In the genomic region with DNA sequence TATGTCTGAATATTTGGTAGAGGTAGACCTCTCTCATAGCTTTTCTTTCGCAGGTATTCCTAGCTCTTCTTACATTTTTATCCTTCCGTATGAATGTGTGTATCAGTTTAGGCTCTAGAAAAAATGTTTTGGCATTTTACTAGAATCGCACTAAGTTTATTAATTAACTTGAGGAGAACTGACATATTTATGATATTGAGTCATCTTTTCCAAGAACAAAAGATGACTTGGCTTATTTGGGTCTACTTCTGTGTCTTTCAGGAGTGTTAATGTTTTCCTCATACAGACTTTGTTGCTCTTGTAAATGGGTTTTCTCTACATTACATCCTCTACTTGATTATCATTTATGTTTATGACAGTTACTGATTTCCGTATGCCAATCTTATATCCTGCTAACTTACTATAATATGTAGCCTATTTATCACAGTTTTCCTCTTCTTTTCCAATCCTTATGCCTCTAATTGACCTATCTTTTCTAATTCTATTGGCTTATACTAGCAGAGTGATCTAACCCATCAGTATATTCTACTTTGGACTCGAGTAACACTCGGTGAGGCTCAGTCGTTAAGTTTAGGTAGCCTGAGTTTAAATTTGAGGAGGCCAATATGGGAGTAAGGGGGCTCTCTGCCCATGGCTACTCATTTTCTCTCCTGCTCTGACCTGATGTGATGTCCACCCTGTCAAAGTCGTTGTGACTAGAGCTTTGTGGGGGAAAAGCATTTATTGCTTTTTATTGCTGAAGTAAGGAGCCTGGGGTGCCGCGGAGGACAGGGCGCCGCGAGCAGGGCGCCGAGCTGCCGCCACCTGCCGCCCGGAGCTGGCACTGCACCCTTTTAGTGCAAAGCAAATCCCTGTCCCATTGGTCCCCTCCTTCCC, we compare ENCODE assay signal across 1 cellular context.
TF ChIP-seq lines count a peak whose summit lies in the region.

No MANE protein-coding gene starts in this region.

TF ChIP-seq in K562, 482 proteins besides CTCF, POLR2A, EP300 and RAD21 (continued from another document and continues in another):
- TF ChIP-seq PHB (CRISPR knock-in tag; IDR thresholded peaks at IDR 0.05) (0 out of 2 replicates have a peak, but pooled peaks have one; percentile 16), THRAP3 (IDR thresholded peaks at IDR 0.05; ENCODE audit: borderline replicate concordance) (no peak), FOS (IDR thresholded peaks at IDR 0.05; ENCODE audit: extremely low read depth, insufficient read length) (no peak), FOXM1 (IDR thresholded peaks at IDR 0.05; ENCODE audit: low read depth) (no peak), FOXM1 (CRISPR knock-in tag; IDR thresholded peaks at IDR 0.05; ENCODE audit: low read depth) (no peak), BCL6 (CRISPR knock-in tag; IDR thresholded peaks at IDR 0.05) (no peak), HIVEP1 (CRISPR knock-in tag; IDR thresholded peaks at IDR 0.05) (no peak), MAZ (CRISPR knock-in tag; conservative IDR thresholded peaks at IDR 0.05 in 1 of 2, IDR thresholded peaks at IDR 0.05 in 1 of 2) (peak in 1 of 2 experiments; percentile 40; a peak in 1 of 4 replicates), ERF (CRISPR knock-in tag; IDR thresholded peaks at IDR 0.05) (peak; percentile 33; the same call in 1 of the 2 replicates), BACH1 (tag; IDR thresholded peaks at IDR 0.05) (0 out of 2 replicates have a peak, but pooled peaks have one; percentile 66), FOXA1 (IDR thresholded peaks at IDR 0.05; ENCODE audit: borderline replicate concordance) (no peak), TSC22D4 (tag; IDR thresholded peaks at IDR 0.05) (no peak), POLR2AphosphoS2 (IDR thresholded peaks at IDR 0.05; ENCODE audit: low read length) (peak; percentile 94; the same call in 1 of the 2 replicates), BRCA1 (IDR thresholded peaks at IDR 0.05) (no peak), BRCA1 (CRISPR knock-in tag; IDR thresholded peaks at IDR 0.05) (no peak), JUND (IDR thresholded peaks at IDR 0.05; ENCODE audit: borderline replicate concordance, low read depth, low read length) (peak; percentile 86), JUND (tag; IDR thresholded peaks at IDR 0.05; ENCODE audit: borderline replicate concordance, low read depth, low read length) (peak; percentile 95; the same call in 2 of the 3 replicates), RBBP5 (IDR thresholded peaks at IDR 0.05; ENCODE audit: borderline replicate concordance, insufficient read depth, low read length, poor library complexity, severe bottlenecking) (no peak), ZKSCAN1 (IDR thresholded peaks at IDR 0.05; ENCODE audit: low read depth, low read length) (no peak), TAF9B (IDR thresholded peaks at IDR 0.05; ENCODE audit: partially characterized antibody) (no peak), CXXC5 (CRISPR knock-in tag; IDR thresholded peaks at IDR 0.05) (0 out of 2 replicates have a peak, but pooled peaks have one; percentile 26), ATF1 (CRISPR knock-in tag; IDR thresholded peaks at IDR 0.05) (no peak), ATF1 (tag; IDR thresholded peaks at IDR 0.05) (0 out of 2 replicates have a peak, but pooled peaks have one; percentile 26), ZNF354B (CRISPR knock-in tag; IDR thresholded peaks at IDR 0.05) (no peak), GATAD2B (IDR thresholded peaks at IDR 0.05; ENCODE audit: borderline replicate concordance) (peak; percentile 69; the same call in 1 of the 2 replicates)
- TF ChIP-seq, protein P1, sequence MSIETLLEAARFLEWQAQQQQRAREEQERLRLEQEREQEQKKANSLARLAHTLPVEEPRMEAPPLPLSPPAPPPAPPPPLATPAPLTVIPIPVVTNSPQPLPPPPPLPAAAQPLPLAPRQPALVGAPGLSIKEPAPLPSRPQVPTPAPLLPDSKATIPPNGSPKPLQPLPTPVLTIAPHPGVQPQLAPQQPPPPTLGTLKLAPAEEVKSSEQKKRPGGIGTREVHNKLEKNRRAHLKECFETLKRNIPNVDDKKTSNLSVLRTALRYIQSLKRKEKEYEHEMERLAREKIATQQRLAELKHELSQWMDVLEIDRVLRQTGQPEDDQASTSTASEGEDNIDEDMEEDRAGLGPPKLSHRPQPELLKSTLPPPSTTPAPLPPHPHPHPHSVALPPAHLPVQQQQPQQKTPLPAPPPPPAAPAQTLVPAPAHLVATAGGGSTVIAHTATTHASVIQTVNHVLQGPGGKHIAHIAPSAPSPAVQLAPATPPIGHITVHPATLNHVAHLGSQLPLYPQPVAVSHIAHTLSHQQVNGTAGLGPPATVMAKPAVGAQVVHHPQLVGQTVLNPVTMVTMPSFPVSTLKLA (conservative IDR thresholded peaks at IDR 0.05), result no peak; a peak in 1 of 4 replicates
- TF ChIP-seq, protein P2, sequence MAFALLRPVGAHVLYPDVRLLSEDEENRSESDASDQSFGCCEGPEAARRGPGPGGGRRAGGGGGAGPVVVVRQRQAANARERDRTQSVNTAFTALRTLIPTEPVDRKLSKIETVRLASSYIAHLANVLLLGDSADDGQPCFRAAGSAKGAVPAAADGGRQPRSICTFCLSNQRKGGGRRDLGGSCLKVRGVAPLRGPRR (CRISPR knock-in tag; IDR thresholded peaks at IDR 0.05), result no peak
- TF ChIP-seq, protein P3, sequence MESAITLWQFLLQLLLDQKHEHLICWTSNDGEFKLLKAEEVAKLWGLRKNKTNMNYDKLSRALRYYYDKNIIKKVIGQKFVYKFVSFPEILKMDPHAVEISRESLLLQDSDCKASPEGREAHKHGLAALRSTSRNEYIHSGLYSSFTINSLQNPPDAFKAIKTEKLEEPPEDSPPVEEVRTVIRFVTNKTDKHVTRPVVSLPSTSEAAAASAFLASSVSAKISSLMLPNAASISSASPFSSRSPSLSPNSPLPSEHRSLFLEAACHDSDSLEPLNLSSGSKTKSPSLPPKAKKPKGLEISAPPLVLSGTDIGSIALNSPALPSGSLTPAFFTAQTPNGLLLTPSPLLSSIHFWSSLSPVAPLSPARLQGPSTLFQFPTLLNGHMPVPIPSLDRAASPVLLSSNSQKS (CRISPR knock-in tag; IDR thresholded peaks at IDR 0.05), result no peak
- TF ChIP-seq, protein P4, sequence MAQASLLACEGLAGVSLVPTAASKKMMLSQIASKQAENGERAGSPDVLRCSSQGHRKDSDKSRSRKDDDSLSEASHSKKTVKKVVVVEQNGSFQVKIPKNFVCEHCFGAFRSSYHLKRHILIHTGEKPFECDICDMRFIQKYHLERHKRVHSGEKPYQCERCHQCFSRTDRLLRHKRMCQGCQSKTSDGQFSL (CRISPR knock-in tag; IDR thresholded peaks at IDR 0.05), result no peak
- TF ChIP-seq, protein P4 (tag; IDR thresholded peaks at IDR 0.05), result no peak
- TF ChIP-seq, protein P5, sequence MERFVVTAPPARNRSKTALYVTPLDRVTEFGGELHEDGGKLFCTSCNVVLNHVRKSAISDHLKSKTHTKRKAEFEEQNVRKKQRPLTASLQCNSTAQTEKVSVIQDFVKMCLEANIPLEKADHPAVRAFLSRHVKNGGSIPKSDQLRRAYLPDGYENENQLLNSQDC (CRISPR knock-in tag; IDR thresholded peaks at IDR 0.05), result no peak
- TF ChIP-seq, protein P6, sequence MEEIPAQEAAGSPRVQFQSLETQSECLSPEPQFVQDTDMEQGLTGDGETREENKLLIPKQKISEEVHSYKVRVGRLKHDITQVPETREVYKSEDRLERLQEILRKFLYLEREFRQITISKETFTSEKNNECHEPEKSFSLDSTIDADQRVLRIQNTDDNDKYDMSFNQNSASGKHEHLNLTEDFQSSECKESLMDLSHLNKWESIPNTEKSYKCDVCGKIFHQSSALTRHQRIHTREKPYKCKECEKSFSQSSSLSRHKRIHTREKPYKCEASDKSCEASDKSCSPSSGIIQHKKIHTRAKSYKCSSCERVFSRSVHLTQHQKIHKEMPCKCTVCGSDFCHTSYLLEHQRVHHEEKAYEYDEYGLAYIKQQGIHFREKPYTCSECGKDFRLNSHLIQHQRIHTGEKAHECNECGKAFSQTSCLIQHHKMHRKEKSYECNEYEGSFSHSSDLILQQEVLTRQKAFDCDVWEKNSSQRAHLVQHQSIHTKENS (CRISPR knock-in tag; IDR thresholded peaks at IDR 0.05), result no peak
- TF ChIP-seq, protein P7, sequence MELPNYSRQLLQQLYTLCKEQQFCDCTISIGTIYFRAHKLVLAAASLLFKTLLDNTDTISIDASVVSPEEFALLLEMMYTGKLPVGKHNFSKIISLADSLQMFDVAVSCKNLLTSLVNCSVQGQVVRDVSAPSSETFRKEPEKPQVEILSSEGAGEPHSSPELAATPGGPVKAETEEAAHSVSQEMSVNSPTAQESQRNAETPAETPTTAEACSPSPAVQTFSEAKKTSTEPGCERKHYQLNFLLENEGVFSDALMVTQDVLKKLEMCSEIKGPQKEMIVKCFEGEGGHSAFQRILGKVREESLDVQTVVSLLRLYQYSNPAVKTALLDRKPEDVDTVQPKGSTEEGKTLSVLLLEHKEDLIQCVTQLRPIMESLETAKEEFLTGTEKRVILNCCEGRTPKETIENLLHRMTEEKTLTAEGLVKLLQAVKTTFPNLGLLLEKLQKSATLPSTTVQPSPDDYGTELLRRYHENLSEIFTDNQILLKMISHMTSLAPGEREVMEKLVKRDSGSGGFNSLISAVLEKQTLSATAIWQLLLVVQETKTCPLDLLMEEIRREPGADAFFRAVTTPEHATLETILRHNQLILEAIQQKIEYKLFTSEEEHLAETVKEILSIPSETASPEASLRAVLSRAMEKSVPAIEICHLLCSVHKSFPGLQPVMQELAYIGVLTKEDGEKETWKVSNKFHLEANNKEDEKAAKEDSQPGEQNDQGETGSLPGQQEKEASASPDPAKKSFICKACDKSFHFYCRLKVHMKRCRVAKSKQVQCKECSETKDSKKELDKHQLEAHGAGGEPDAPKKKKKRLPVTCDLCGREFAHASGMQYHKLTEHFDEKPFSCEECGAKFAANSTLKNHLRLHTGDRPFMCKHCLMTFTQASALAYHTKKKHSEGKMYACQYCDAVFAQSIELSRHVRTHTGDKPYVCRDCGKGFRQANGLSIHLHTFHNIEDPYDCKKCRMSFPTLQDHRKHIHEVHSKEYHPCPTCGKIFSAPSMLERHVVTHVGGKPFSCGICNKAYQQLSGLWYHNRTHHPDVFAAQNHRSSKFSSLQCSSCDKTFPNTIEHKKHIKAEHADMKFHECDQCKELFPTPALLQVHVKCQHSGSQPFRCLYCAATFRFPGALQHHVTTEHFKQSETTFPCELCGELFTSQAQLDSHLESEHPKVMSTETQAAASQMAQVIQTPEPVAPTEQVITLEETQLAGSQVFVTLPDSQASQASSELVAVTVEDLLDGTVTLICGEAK (IDR thresholded peaks at IDR 0.05), result 0 out of 2 replicates have a peak, but pooled peaks have one; percentile 38
- TF ChIP-seq, protein P7 (CRISPR knock-in tag; IDR thresholded peaks at IDR 0.05), result no peak
- TF ChIP-seq, protein P8, sequence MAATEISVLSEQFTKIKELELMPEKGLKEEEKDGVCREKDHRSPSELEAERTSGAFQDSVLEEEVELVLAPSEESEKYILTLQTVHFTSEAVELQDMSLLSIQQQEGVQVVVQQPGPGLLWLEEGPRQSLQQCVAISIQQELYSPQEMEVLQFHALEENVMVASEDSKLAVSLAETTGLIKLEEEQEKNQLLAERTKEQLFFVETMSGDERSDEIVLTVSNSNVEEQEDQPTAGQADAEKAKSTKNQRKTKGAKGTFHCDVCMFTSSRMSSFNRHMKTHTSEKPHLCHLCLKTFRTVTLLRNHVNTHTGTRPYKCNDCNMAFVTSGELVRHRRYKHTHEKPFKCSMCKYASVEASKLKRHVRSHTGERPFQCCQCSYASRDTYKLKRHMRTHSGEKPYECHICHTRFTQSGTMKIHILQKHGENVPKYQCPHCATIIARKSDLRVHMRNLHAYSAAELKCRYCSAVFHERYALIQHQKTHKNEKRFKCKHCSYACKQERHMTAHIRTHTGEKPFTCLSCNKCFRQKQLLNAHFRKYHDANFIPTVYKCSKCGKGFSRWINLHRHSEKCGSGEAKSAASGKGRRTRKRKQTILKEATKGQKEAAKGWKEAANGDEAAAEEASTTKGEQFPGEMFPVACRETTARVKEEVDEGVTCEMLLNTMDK (IDR thresholded peaks at IDR 0.05; ENCODE audit: borderline replicate concordance, insufficient read depth, low read depth, low read length, poor library complexity, severe bottlenecking), result peak; percentile 32
- TF ChIP-seq, protein P9, sequence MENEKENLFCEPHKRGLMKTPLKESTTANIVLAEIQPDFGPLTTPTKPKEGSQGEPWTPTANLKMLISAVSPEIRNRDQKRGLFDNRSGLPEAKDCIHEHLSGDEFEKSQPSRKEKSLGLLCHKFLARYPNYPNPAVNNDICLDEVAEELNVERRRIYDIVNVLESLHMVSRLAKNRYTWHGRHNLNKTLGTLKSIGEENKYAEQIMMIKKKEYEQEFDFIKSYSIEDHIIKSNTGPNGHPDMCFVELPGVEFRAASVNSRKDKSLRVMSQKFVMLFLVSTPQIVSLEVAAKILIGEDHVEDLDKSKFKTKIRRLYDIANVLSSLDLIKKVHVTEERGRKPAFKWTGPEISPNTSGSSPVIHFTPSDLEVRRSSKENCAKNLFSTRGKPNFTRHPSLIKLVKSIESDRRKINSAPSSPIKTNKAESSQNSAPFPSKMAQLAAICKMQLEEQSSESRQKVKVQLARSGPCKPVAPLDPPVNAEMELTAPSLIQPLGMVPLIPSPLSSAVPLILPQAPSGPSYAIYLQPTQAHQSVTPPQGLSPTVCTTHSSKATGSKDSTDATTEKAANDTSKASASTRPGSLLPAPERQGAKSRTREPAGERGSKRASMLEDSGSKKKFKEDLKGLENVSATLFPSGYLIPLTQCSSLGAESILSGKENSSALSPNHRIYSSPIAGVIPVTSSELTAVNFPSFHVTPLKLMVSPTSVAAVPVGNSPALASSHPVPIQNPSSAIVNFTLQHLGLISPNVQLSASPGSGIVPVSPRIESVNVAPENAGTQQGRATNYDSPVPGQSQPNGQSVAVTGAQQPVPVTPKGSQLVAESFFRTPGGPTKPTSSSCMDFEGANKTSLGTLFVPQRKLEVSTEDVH (IDR thresholded peaks at IDR 0.05; ENCODE audit: low read depth, partially characterized antibody), result peak; percentile 30
